In genomic region chr7:32043688-32044087, GRCh38 we compare ENCODE assay signal across 7 cellular contexts. TPM values are rescaled to one million over a fixed set of nuclear protein-coding genes. Genes with fewer than 3 reads are reported as not detected.
A peak's percentile ranks its signal among the peaks of the same experiment; 100 is the strongest.
DNase-seq lines count a peak whose midpoint lies in the region; ATAC-seq and TF ChIP-seq lines count a peak whose summit lies in the region.

No MANE protein-coding gene starts in this region.

- H3K9me3 ChIP-seq in suprapubic skin: no peaks in the 10 kb centered on the region

- TF ChIP-seq CTCF in suprapubic skin (IDR thresholded peaks at IDR 0.05): no peak

- no peaks in the 10 kb centered on the region for H3K27me3 ChIP-seq in suprapubic skin

- no peak for TF ChIP-seq POLR2A in suprapubic skin (IDR thresholded peaks at IDR 0.05)

- H3K4me3 ChIP-seq in suprapubic skin: no peak overlapping the region

- DNase-seq in SK-MEL-5 (ENCODE audit: low read depth, low spot score): peak; percentile 32
- DNase-seq in renal cortical epithelial cell (ENCODE audit: low read depth): peak; percentile 98
- no peak for DNase-seq in suprapubic skin (ENCODE audit: low spot score in 2 of 2)
- DNase-seq in G401 (ENCODE audit: low spot score): no peak
- DNase-seq in sciatic nerve (ENCODE audit: low spot score): no peak

- H3K27ac ChIP-seq in suprapubic skin: no peak overlapping the region

- no peaks in the 10 kb centered on the region for H3K4me1 ChIP-seq in suprapubic skin

- intact Hi-C loops in sciatic nerve (cut with DNase I): no loop called here

- no peak for TF ChIP-seq EP300 in suprapubic skin (IDR thresholded peaks at IDR 0.05)

- in situ Hi-C loops in SK-MEL-5 (cut with HindIII; ENCODE audit: low pct_unique_long_range_greater_than_20kb, low sequenced_read_pairs): no loop called here
- in situ Hi-C loops in G401 (cut with HindIII; ENCODE audit: low sequenced_read_pairs): no loop called here

- ATAC-seq in GM18519 (IDR thresholded peaks at IDR 0.05; ENCODE audit: low FRiP score, unreplicated experiment): peak; percentile 70
- peak; percentile 57 for ATAC-seq in HG02981 (IDR thresholded peaks at IDR 0.05; ENCODE audit: unreplicated experiment)
- ATAC-seq in sciatic nerve: no peak

- 80% methylated on average over 3 of the region's 3 CpGs for WGBS in suprapubic skin

- no peaks in the 10 kb centered on the region for H3K36me3 ChIP-seq in suprapubic skin

RNA-seq across cellular contexts. Expression of gene PDE1C, which starts 26.5 kb away (rescaled TPM):
- 0.69 and 0.83 TPM in 2 replicates for total RNA-seq in SK-MEL-5 (2014; rRNA removed; shearing (Covaris generic))
- polyA plus RNA-seq in SK-MEL-5 (2015; cell fraction: cytosol; rRNA removed): 1.2 and 1.4 TPM in 2 replicates
- polyA plus RNA-seq in SK-MEL-5 (2015; cell fraction: nucleus; rRNA removed): 2.7 and 3.2 TPM in 2 replicates
- 2.3 and 6.1 TPM in 2 replicates for total RNA-seq in renal cortical epithelial cell
- total RNA-seq in suprapubic skin: 1 to 10 TPM in 1 of 4 donors, under 1 TPM in 3; 0.64 to 1.8 (median 0.83) TPM
- not detected in 2 replicates for total RNA-seq in G401 (2014; rRNA removed; shearing (Covaris generic))
- total RNA-seq in sciatic nerve: 23.3 TPM

Comparison
In these comparisons a context has a peak if more than half of its experiments do, and no peak if none do; other contexts are left out.
1. DNase-seq: peak in SK-MEL-5 (single experiment) and renal cortical epithelial cell (single experiment); none in suprapubic skin (0 of 2), G401 (single experiment) and sciatic nerve (single experiment).